ENCODE assay signal across 8 cellular contexts in the genomic region with DNA sequence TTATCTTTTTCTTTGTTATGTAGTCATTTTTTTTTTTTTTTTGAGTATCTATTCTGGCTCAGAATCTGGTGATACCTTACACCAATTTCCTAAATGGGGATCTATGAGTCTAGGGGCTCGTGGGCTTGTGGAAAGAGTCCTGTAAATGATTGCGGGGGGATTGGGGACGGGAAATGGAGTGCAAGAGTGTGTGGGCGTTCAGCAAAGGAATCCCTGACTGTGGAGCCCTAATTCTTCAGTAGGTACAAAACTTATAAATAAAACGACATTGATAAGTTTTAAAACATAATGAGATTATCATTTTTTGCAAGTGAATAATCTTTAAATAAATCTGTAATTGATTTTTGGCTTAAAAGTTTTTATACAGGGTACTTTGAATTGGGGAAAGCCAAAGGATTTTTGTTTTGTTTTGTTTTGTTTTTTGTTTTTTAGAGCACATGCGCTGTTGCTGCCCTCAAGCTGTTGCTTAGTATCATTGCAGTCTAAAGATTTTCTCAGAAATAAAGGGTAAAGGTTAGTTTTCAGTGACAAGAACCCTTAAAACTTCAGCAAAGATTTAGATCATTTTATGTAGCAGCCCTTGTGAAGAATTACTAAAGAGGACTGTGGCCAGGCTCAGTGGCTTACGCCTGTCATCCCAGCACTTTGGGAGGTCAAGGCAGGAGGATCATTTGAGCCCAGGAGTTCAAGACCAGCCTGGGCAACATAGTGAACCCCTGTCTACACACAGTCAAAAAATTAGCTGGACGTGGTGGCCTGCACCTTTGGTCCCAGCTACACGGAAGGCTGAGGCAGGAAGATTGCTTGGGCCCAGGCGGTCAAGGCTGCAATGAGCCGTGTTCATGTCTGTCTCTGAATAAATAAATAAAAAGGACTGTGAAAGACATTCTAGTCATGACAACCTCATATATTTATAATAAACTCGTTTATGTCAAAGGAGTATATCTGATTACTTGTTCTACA. TPM values are rescaled to one million over a fixed set of nuclear protein-coding genes. Genes with fewer than 3 reads are reported as not detected.
DNase-seq lines count a peak whose midpoint lies in the region; ATAC-seq and TF ChIP-seq lines count a peak whose summit lies in the region.

No MANE protein-coding gene starts in this region.

- H3K27ac ChIP-seq in heart left ventricle (peak overlapping the region in 10 of 12 donors; percentile 92 to 99 (median 98)), Karpas-422 (ENCODE audit: low read length) (peak overlapping the region; percentile 97)

- no peaks in the 10 kb centered on the region for H4K20me1 ChIP-seq in Karpas-422 (ENCODE audit: insufficient read depth, low read depth, low read length)

- ATAC-seq in heart left ventricle (no peak), Right ventricle myocardium superior (ENCODE audit: poor library complexity) (no peak)

- no peaks in the 10 kb centered on the region for H3K27me3 Mint-ChIP-seq in neural crest cell (ENCODE audit: low read depth)

- TF ChIP-seq POLR2A in heart left ventricle (IDR thresholded peaks at IDR 0.05): no peak

- H3K79me2 ChIP-seq in Karpas-422 (ENCODE audit: low read length): peaks cover 52% of the 10 kb centered on the region

- H3K4me3 ChIP-seq in heart left ventricle: peak overlapping the region; percentile 67 to 96 (median 92)
- peak overlapping the region; percentile 97 for H3K4me3 ChIP-seq in Karpas-422 (ENCODE audit: low read length)
- peak overlapping the region; percentile 89 for H3K4me3 ChIP-seq in epithelial cell of esophagus (ENCODE audit: low read length)

- H3K9ac ChIP-seq in Karpas-422 (ENCODE audit: low read length): peak overlapping the region; percentile 99

- no peak for DNase-seq in heart left ventricle
- DNase-seq in Right ventricle myocardium superior: no peak
- DNase-seq in Karpas-422: peak; percentile 81
- DNase-seq in SW480 (ENCODE audit: low spot score): peak; percentile 47
- peak; percentile 51 for DNase-seq in epithelial cell of esophagus (ENCODE audit: low read depth)
- DNase-seq in neural crest cell (ENCODE audit: low read depth, low spot score): no peak
- DNase-seq in NCI-H226: no peak
- DNase-seq in activated CD8-positive, alpha-beta memory T cell treated with anti-CD3 and anti-CD28 coated beads, Interleukin-2, amount 50 U/mL, for 4 hours: no peak

- no peaks in the 10 kb centered on the region for H3K9me3 Mint-ChIP-seq in neural crest cell

- H3K9me3 ChIP-seq in heart left ventricle (no peaks in the 10 kb centered on the region), Karpas-422 (ENCODE audit: low read length) (no peaks in the 10 kb centered on the region)

- H3K27me3 ChIP-seq in heart left ventricle (no peaks in the 10 kb centered on the region), Karpas-422 (ENCODE audit: low read length) (no peaks in the 10 kb centered on the region)

- peak overlapping the region; percentile 83 for H3K27ac Mint-ChIP-seq in neural crest cell (ENCODE audit: unreplicated experiment)

- no peaks in the 10 kb centered on the region for H3K36me3 Mint-ChIP-seq in neural crest cell (ENCODE audit: low read depth)

- H3K36me3 ChIP-seq in heart left ventricle: peaks cover 0 to 23% (median 9%) of the 10 kb centered on the region in 9 donors
- H3K36me3 ChIP-seq in Karpas-422 (ENCODE audit: insufficient read depth, low read length): no peaks in the 10 kb centered on the region

- H3K4me2 ChIP-seq in Karpas-422 (ENCODE audit: low read depth, low read length, poor library complexity, severe bottlenecking): peak overlapping the region; percentile 90

- intact Hi-C loops in heart left ventricle (cut with DNase I): loop anchor here in 9 of 10 donors (1.0 to 10.0 kb wide), 10 partner anchors 45 to 267 kb away; partner anchors contain the start of gene TPP2 (in 3 of the 9)
- intact Hi-C loops in Right ventricle myocardium superior (cut with DNase I): loop anchor here (5.0 to 10.0 kb wide), 2 partner anchors 73 to 265 kb away; partner anchors contain the start of gene TEX30

- TF ChIP-seq CTCF in heart left ventricle (IDR thresholded peaks at IDR 0.05) (peak; percentile 51 to 81 (median 72)), epithelial cell of esophagus (IDR thresholded peaks at IDR 0.05; ENCODE audit: insufficient read depth, low read depth, low read length, missing control alignments) (peak; percentile 73), neural crest cell (conservative IDR thresholded peaks at IDR 0.05) (peak; percentile 79)

- H3K4me1 Mint-ChIP-seq in neural crest cell: peaks cover 26% of the 10 kb centered on the region

- 22 to 29% (median 25%) methylated on average over 12 of the region's 12 CpGs for WGBS in heart left ventricle, 4 donors

- H3K4me3 Mint-ChIP-seq in neural crest cell: peak overlapping the region; percentile 98

- H3K9me2 ChIP-seq in Karpas-422 (replicated peaks; ENCODE audit: insufficient read depth, low read length): no peaks in the 10 kb centered on the region

- no peak overlapping the region for H2AFZ ChIP-seq in Karpas-422 (ENCODE audit: low read length)

- H3K4me1 ChIP-seq in heart left ventricle (peaks cover 0 to 31% (median 19%) of the 10 kb centered on the region in 12 donors), Karpas-422 (ENCODE audit: low read length) (peaks cover 24% of the 10 kb centered on the region)

RNA-seq across cellular contexts. Expression of gene ERCC5, which starts 1.7 kb away (rescaled TPM):
- total RNA-seq in heart left ventricle (10 to 100 TPM; 27.4 to 61.7 (median 31.4) TPM), Right ventricle myocardium superior (25.7 TPM), neural crest cell (39.2 and 41.5 TPM in 2 replicates)
- polyA plus RNA-seq in heart left ventricle: 10 to 100 TPM; 22.4 to 34.0 TPM
- 43.3 and 45.3 TPM in 2 replicates for total RNA-seq in Karpas-422 (2014; rRNA removed; shearing (Covaris generic); ENCODE audit: low replicate concordance)

RNA-seq across cellular contexts. Expression of gene BIVM, which starts 48.6 kb away (rescaled TPM):
- total RNA-seq in heart left ventricle (10 to 100 TPM; 20.3 to 35.7 (median 24.7) TPM), Right ventricle myocardium superior (31.0 TPM), neural crest cell (26.4 and 30.5 TPM in 2 replicates)
- polyA plus RNA-seq in heart left ventricle: 10 to 100 TPM; 10.3 to 19.0 TPM
- total RNA-seq in Karpas-422 (2014; rRNA removed; shearing (Covaris generic); ENCODE audit: low replicate concordance): not detected in 2 replicates

RNA-seq across cellular contexts. Expression of gene POGLUT2, which starts 48.8 kb away (rescaled TPM):
- 1 to 10 TPM; 2.1 to 4.7 (median 2.6) TPM for total RNA-seq in heart left ventricle
- polyA plus RNA-seq in heart left ventricle: 1 to 10 TPM; 1.4 to 6.7 TPM
- 3.4 TPM for total RNA-seq in Right ventricle myocardium superior
- not detected in 2 replicates for total RNA-seq in Karpas-422 (2014; rRNA removed; shearing (Covaris generic); ENCODE audit: low replicate concordance)
- 29.9 and 31.1 TPM in 2 replicates for total RNA-seq in neural crest cell

Comparison
In these comparisons a context has a peak if more than half of its experiments do, and no peak if none do; other contexts are left out.
1. DNase-seq: peak in Karpas-422 (single experiment), SW480 (single experiment) and epithelial cell of esophagus (single experiment); none in heart left ventricle (0 of 5), Right ventricle myocardium superior (single experiment), neural crest cell (single experiment), NCI-H226 (single experiment) and activated CD8-positive, alpha-beta memory T cell treated with anti-CD3 and anti-CD28 coated beads, Interleukin-2, amount 50 U/mL, for 4 hours (single experiment).
2. RNA of gene BIVM, which starts 48.6 kb away (total RNA-seq): 31.0 TPM in Right ventricle myocardium superior (single experiment), 26.4 to 30.5 TPM in neural crest cell and 20.3 to 35.7 TPM in heart left ventricle; not detected in Karpas-422; every median in the first group is over 10 times any median in the second.
3. Peak in every context shown above with its lines, with median percentiles within 50 percentile points of each other: H3K4me3 ChIP-seq and CTCF ChIP-seq.